ENCODE assay signal across 21 cellular contexts in the genomic region with DNA sequence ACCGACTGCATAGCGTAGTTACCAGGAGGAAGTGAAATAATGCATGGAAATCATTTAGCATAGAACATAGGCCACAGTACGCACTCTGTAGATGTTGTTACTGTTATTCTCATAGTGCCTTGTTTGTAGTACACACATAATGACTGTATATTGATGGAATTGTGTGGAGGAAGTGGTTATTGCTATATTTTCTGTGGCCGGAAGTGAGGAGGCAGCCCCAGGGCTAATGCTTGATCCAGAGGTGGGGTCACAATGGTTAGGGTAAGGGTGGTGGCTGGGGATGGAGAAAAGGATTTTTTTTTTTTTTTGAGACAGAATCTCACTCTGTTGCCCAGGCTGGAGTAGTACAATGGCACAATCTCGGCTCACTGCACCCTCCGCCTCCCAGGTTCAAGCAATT. TPM values are rescaled to one million over a fixed set of nuclear protein-coding genes. Genes with fewer than 3 reads are reported as not detected.
"Had no signal": no experiment of that assay in that cellular context is flagged by ENCODE, and none has a peak within 500 bp of the region (broad histone marks: within the 10 kb centered on the region; RNA-seq: fewer than 3 reads in every experiment).

No MANE protein-coding gene starts in this region.

- FAIRE-seq: bronchial epithelial cell, pancreas, urothelium cell line had no signal

- H3K36me3 ChIP-seq: ascending aorta, neural progenitor cell, pancreas, sigmoid colon, stomach had no signal

- H3K4me3 ChIP-seq: ascending aorta, neural progenitor cell, pancreas, sigmoid colon had no signal

- ATAC-seq: activated CD4-positive, CD25-positive, alpha-beta regulatory T cell treated with anti-CD3 and anti-CD28 coated beads, Interleukin-2, amount 50 U/mL, for 24 hours; activated naive CD8-positive, alpha-beta T cell treated with anti-CD3 and anti-CD28 coated beads, Interleukin-2, amount 50 U/mL, for 24 hours; pancreas had no signal

- H3K36me3 Mint-ChIP-seq: neural progenitor cell had no signal

- H3K4me2 ChIP-seq: neural progenitor cell had no signal

- H3K4me1 Mint-ChIP-seq: activated naive CD8-positive, alpha-beta T cell treated with anti-CD3 and anti-CD28 coated beads, Interleukin-2, amount 50 U/mL, for 24 hours; neural progenitor cell had no signal

- H3K27me3 Mint-ChIP-seq: activated naive CD8-positive, alpha-beta T cell treated with anti-CD3 and anti-CD28 coated beads, Interleukin-2, amount 50 U/mL, for 24 hours had no signal

- H2AFZ ChIP-seq: neural progenitor cell had no signal

- H3K27ac Mint-ChIP-seq: activated naive CD8-positive, alpha-beta T cell treated with anti-CD3 and anti-CD28 coated beads, Interleukin-2, amount 50 U/mL, for 24 hours; activated T-helper 1 cell treated with anti-CD3 and anti-CD28 coated beads, Interleukin-12 subunit alpha, Interleukin-12 subunit beta, Interleukin-2, Interleukin-4 antibody, amounts not matched to agents 30 ng/mL and 10 ng/mL and 1 ng/mL, durations not matched to agents 14 hours and 24 hours and 36 hours; neural progenitor cell had no signal

- H3K9ac ChIP-seq: neural progenitor cell had no signal

- H3K4me3 Mint-ChIP-seq: activated naive CD8-positive, alpha-beta T cell treated with anti-CD3 and anti-CD28 coated beads, Interleukin-2, amount 50 U/mL, for 24 hours; activated T-helper 1 cell treated with anti-CD3 and anti-CD28 coated beads, Interleukin-12 subunit alpha, Interleukin-12 subunit beta, Interleukin-2, Interleukin-4 antibody, amounts not matched to agents 30 ng/mL and 10 ng/mL and 1 ng/mL, durations not matched to agents 14 hours and 24 hours and 36 hours; neural progenitor cell had no signal

- H3K4me1 ChIP-seq: ascending aorta, neural progenitor cell, pancreas, sigmoid colon, stomach had no signal

- DNase-seq: activated CD4-positive, alpha-beta T cell treated with anti-CD3 and anti-CD28 coated beads, Interleukin-2, amount 50 U/mL, for 1 hour; activated CD8-positive, alpha-beta memory T cell treated with anti-CD3 and anti-CD28 coated beads for 24 hours; activated naive CD8-positive, alpha-beta T cell treated with anti-CD3 and anti-CD28 coated beads, Interleukin-2, amount 50 U/mL, for 24 hours; foreskin melanocyte; pancreas; sigmoid colon; stimulated activated CD4-positive, alpha-beta T cell treated with anti-CD3 and anti-CD28 coated beads, Interleukin-1b, Interleukin-23, amount 100 ng/mL, for 48 hours; stomach; T-helper 9 cell had no signal

- H3K27ac ChIP-seq: ascending aorta, epithelial cell of prostate, neural progenitor cell, pancreas, sigmoid colon had no signal

- H3K9me3 ChIP-seq: ascending aorta, pancreas, sigmoid colon, stomach had no signal

- H3K27me3 ChIP-seq: ascending aorta, neural progenitor cell, pancreas, sigmoid colon, stomach had no signal

RNA-seq across cellular contexts. Expression of a gene that starts 4.5 kb away (rescaled TPM):
- total RNA-seq: activated T-helper 1 cell treated with anti-CD3 and anti-CD28 coated beads, Interleukin-12 subunit alpha, Interleukin-12 subunit beta, Interleukin-2, Interleukin-4 antibody, amounts not matched to agents 30 ng/mL and 10 ng/mL and 1 ng/mL, durations not matched to agents 14 hours and 24 hours and 36 hours; ascending aorta; dermis microvascular lymphatic vessel endothelial cell; fibroblast of lung had no signal

RNA-seq across cellular contexts. Expression of a gene that starts 17.6 kb away (rescaled TPM):
- total RNA-seq: activated T-helper 1 cell treated with anti-CD3 and anti-CD28 coated beads, Interleukin-12 subunit alpha, Interleukin-12 subunit beta, Interleukin-2, Interleukin-4 antibody, amounts not matched to agents 30 ng/mL and 10 ng/mL and 1 ng/mL, durations not matched to agents 14 hours and 24 hours and 36 hours; ascending aorta; bronchial epithelial cell; chondrocyte; dermis microvascular lymphatic vessel endothelial cell; fibroblast of lung; liver; mesenteric fat pad; pancreas; sigmoid colon; stomach had no signal
- polyA plus RNA-seq: fibroblast of lung, liver, pancreas, sigmoid colon, stomach had no signal

RNA-seq across cellular contexts. Expression of a gene that starts 44.4 kb away (rescaled TPM):
- total RNA-seq: activated T-helper 1 cell treated with anti-CD3 and anti-CD28 coated beads, Interleukin-12 subunit alpha, Interleukin-12 subunit beta, Interleukin-2, Interleukin-4 antibody, amounts not matched to agents 30 ng/mL and 10 ng/mL and 1 ng/mL, durations not matched to agents 14 hours and 24 hours and 36 hours; bronchial epithelial cell; chondrocyte; dermis microvascular lymphatic vessel endothelial cell; fibroblast of lung had no signal
- polyA plus RNA-seq: fibroblast of lung had no signal
